Comparison of ENCODE assay signal across 31 cellular contexts in the genomic region with DNA sequence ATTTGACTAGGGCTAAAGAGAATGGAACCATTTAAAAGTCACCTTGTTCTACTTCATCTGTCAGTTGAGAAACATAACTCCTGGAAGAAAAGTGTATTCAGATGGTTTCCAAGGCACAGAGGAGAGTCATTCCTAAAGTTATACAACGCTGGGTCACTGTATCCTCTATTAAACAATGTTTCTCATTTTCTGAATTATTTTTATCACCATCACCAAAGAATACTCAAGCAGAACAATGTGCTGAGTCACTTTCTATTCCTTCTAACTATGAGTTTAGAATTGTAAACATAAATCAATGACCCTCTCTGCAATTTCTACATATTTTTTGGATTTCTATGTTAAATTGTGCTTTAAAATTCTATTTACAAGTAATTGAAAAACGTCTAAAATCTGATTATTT. TPM values are rescaled to one million over a fixed set of nuclear protein-coding genes. Genes with fewer than 3 reads are reported as not detected.
A peak's percentile ranks its signal among the peaks of the same experiment; 100 is the strongest.
DNase-seq lines count a peak whose midpoint lies in the region; ATAC-seq, FAIRE-seq and TF ChIP-seq lines count a peak whose summit lies in the region.
"Had no signal": no experiment of that assay in that cellular context is flagged by ENCODE, and none has a peak within 500 bp of the region (broad histone marks: within the 10 kb centered on the region; RNA-seq: fewer than 3 reads in every experiment).

No MANE protein-coding gene starts in this region.

- H3K36me3 Mint-ChIP-seq in T-helper 17 cell (ENCODE audit: low read depth) = no peaks in the 10 kb centered on the region
- H3K36me3 Mint-ChIP-seq: CD4-positive, CD25-positive, alpha-beta regulatory T cell; memory B cell had no signal

- no peak for ATAC-seq in mucosa of descending colon
- no peak for ATAC-seq in T-helper 17 cell
- no peak for ATAC-seq in HG03457 (IDR thresholded peaks at IDR 0.05; ENCODE audit: unreplicated experiment)
- ATAC-seq: activated naive CD4-positive, alpha-beta T cell treated with anti-CD3 and anti-CD28 coated beads, Interleukin-2, amount 50 U/mL, for 72 hours; activated T-helper 17 cell treated with anti-CD3 and anti-CD28 coated beads, Interleukin-2, amount 50 U/mL, for 72 hours; left cardiac atrium had no signal

- POLR2A ChIA-PET in A673 (lab: Charles Lee; ENCODE audit: low non-redundant PET) = no interaction called here

- no peaks in the 10 kb centered on the region for H3K27me3 Mint-ChIP-seq in T-helper 17 cell
- H3K27me3 Mint-ChIP-seq: activated T-helper 17 cell treated with anti-CD3 and anti-CD28 coated beads, Interleukin-2, amount 50 U/mL, for 72 hours; CD4-positive, CD25-positive, alpha-beta regulatory T cell; memory B cell had no signal

- CTCF ChIA-PET in A673 (lab: Charles Lee) = no interaction called here

- no peaks in the 10 kb centered on the region for H3K9me3 ChIP-seq in BLaER1 treated with 17β-estradiol and CSF1 and Interleukin-3, amounts not matched to agents 10 nM and 100 nM (replicated peaks in 1 of 11)
- H3K9me3 ChIP-seq in mucosa of descending colon (no peaks in the 10 kb centered on the region), A673 (ENCODE audit: low read depth, low read length, poor library complexity, severe bottlenecking) (no peaks in the 10 kb centered on the region), T-helper 17 cell (ENCODE audit: control insufficient read depth, low read length, poor library complexity, severe bottlenecking) (no peaks in the 10 kb centered on the region)
- H3K9me3 ChIP-seq: SK-N-SH, thoracic aorta, vagina had no signal

- no peaks in the 10 kb centered on the region for H3K36me3 ChIP-seq in BLaER1 treated with 17β-estradiol and CSF1 and Interleukin-3, amounts not matched to agents 10 nM and 100 nM
- no peaks in the 10 kb centered on the region for H3K36me3 ChIP-seq in mucosa of descending colon (ENCODE audit: low read depth)
- H3K36me3 ChIP-seq in A673 (ENCODE audit: insufficient read depth, low read length, poor library complexity, severe bottlenecking) = no peaks in the 10 kb centered on the region
- H3K36me3 ChIP-seq: thoracic aorta, vagina had no signal

- no peaks in the 10 kb centered on the region for H4K20me1 ChIP-seq in BLaER1 treated with 17β-estradiol and CSF1 and Interleukin-3, amounts not matched to agents 10 nM and 100 nM

- TF ChIP-seq CTCF in astrocyte of the spinal cord (IDR thresholded peaks at IDR 0.05; ENCODE audit: low read depth, low read length) = no peak
- no peak for TF ChIP-seq CTCF in mucosa of descending colon (IDR thresholded peaks at IDR 0.05)
- no peak for TF ChIP-seq CTCF in A673 (conservative IDR thresholded peaks at IDR 0.05; ENCODE audit: low read depth, low read length)

- H3K4me3 Mint-ChIP-seq in T-helper 17 cell = no peak overlapping the region
- H3K4me3 Mint-ChIP-seq: activated T-helper 17 cell treated with anti-CD3 and anti-CD28 coated beads, Interleukin-2, amount 50 U/mL, for 72 hours; CD4-positive, CD25-positive, alpha-beta regulatory T cell; HFFc6; memory B cell had no signal

- H3K4me2 ChIP-seq in BLaER1 treated with 17β-estradiol and CSF1 and Interleukin-3, amounts not matched to agents 10 nM and 100 nM = peak overlapping the region in 8 of 11 experiments; percentile 8 to 84 (median 70); a peak in 14 of 22 replicates
- H3K4me2 ChIP-seq: SK-N-SH had no signal

- FAIRE-seq in H54 (lab: Jason Lieb, UNC) = peak; percentile 27

- no peak overlapping the region for H3K4me3 ChIP-seq in BLaER1 treated with 17β-estradiol and CSF1 and Interleukin-3, amounts not matched to agents 10 nM and 100 nM
- H3K4me3 ChIP-seq in astrocyte of the spinal cord (ENCODE audit: low read depth, low read length) (no peak overlapping the region), mucosa of descending colon (no peak overlapping the region), A673 (ENCODE audit: low read depth, low read length, poor library complexity, severe bottlenecking) (no peak overlapping the region)
- H3K4me3 ChIP-seq: thoracic aorta, vagina had no signal

- H3K27ac ChIP-seq in BLaER1 treated with 17β-estradiol and CSF1 and Interleukin-3, amounts not matched to agents 10 nM and 100 nM = peak overlapping the region in 10 of 11 experiments; percentile 30 to 86 (median 66); a peak in 20 of 22 replicates
- no peak overlapping the region for H3K27ac ChIP-seq in A673 (ENCODE audit: low read depth, low read length, poor library complexity, severe bottlenecking)
- H3K27ac ChIP-seq: RWPE1, thoracic aorta, vagina had no signal

- no TSS peak for BruUV-seq in A673 (replicated peaks; lab: Mats Ljungman, UMichigan)

- intact Hi-C loops in mucosa of descending colon (cut with DNase I, micrococcal nuclease) = no loop called here
- intact Hi-C loops in A673 (cut with micrococcal nuclease; ENCODE audit: unreplicated experiment) = no loop called here

- no peak for TF ChIP-seq POLR2A in H54 (IDR thresholded peaks at IDR 0.05; ENCODE audit: low read depth, low read length)

- peak overlapping the region in 6 of 11 experiments; percentile 4 to 62 (median 40); a peak in 8 of 22 replicates for H3K9ac ChIP-seq in BLaER1 treated with 17β-estradiol and CSF1 and Interleukin-3, amounts not matched to agents 10 nM and 100 nM
- H3K9ac ChIP-seq: SK-N-SH had no signal

- in situ Hi-C loops in astrocyte of the spinal cord (cut with HindIII; ENCODE audit: low sequenced_read_pairs) = no loop called here

- DNase-seq in H54 (ENCODE audit: insufficient read length, low spot score) (no peak), astrocyte of the spinal cord (ENCODE audit: low read depth, low spot score) (peak; percentile 12), kidney tubule cell (ENCODE audit: low spot score) (peak; percentile 33), mucosa of descending colon (no peak), A673 (ENCODE audit: low spot score) (no peak), T-helper 17 cell (no peak)
- DNase-seq: activated CD4-positive, alpha-beta T cell treated with anti-CD3 and anti-CD28 coated beads for 48 hours; anterior cingulate cortex; CD4-positive, CD25-positive, alpha-beta regulatory T cell; cerebellar nuclear complex; dorsolateral prefrontal cortex; EL; head of caudate nucleus; HFFc6; left cardiac atrium; MV-4-11; NCI-H2171 treated with DMSO at 0.1 percent for 48 hours; NCI-H524 treated with DMSO at 0.1 percent for 48 hours; SK-N-SH; stimulated activated CD4-positive, alpha-beta T cell treated with anti-CD3 and anti-CD28 coated beads, Interleukin-4, amount 100 ng/mL, for 1 hour; stimulated activated naive CD4-positive, alpha-beta T cell had no signal

- peaks cover 0 to 73% (median 27%) of the 10 kb centered on the region in 10 experiments; a peak in 14 of 20 replicates for H3K4me1 ChIP-seq in BLaER1 treated with 17β-estradiol and CSF1 and Interleukin-3, amounts not matched to agents 10 nM and 100 nM
- no peaks in the 10 kb centered on the region for H3K4me1 ChIP-seq in mucosa of descending colon (ENCODE audit: low read depth)
- no peaks in the 10 kb centered on the region for H3K4me1 ChIP-seq in A673 (ENCODE audit: insufficient read depth, low read length, poor library complexity, severe bottlenecking)
- H3K4me1 ChIP-seq: vagina had no signal

- no peak overlapping the region for H3K27ac Mint-ChIP-seq in T-helper 17 cell
- H3K27ac Mint-ChIP-seq: activated naive CD4-positive, alpha-beta T cell treated with anti-CD3 and anti-CD28 coated beads, Interleukin-2, amount 50 U/mL, for 72 hours; activated T-helper 17 cell treated with anti-CD3 and anti-CD28 coated beads, Interleukin-2, amount 50 U/mL, for 72 hours; CD4-positive, CD25-positive, alpha-beta regulatory T cell; HFFc6; memory B cell had no signal

- no peaks in the 10 kb centered on the region for H3K27me3 ChIP-seq in BLaER1 treated with 17β-estradiol and CSF1 and Interleukin-3, amounts not matched to agents 10 nM and 100 nM
- no peaks in the 10 kb centered on the region for H3K27me3 ChIP-seq in A673 (replicated peaks; ENCODE audit: insufficient read depth, low read depth, low read length, poor library complexity)
- H3K27me3 ChIP-seq: dorsolateral prefrontal cortex, vagina had no signal

- peaks cover 16% of the 10 kb centered on the region for H3K4me1 Mint-ChIP-seq in T-helper 17 cell

RNA-seq across cellular contexts. Expression of gene DTHD1, which starts 7.3 kb away (rescaled TPM):
- total RNA-seq in mucosa of descending colon (under 1 TPM; 0.12 to 0.55 (median 0.22) TPM), A673 (2021) (not detected in 2 replicates), T-helper 17 cell (under 1 TPM; 0.22 to 0.52 TPM)
- total RNA-seq: HFFc6, HT1080, myocyte had no signal

RNA-seq across cellular contexts. Expression of gene ARAP2, which starts 44.4 kb away (rescaled TPM):
- 10 to 100 TPM; 21.7 to 27.9 (median 22.5) TPM for total RNA-seq in mucosa of descending colon
- total RNA-seq in A673 (2021) = 0.06 and 0.20 TPM in 2 replicates
- total RNA-seq in T-helper 17 cell = 100 to 1,000 TPM in 1 of 2 donors, 10 to 100 TPM in 1; 82.4 to 104 TPM
- total RNA-seq: HFFc6, myocyte had no signal

Comparison
In these comparisons a context has a peak if more than half of its experiments do, and no peak if none do; other contexts are left out.
1. DNase-seq: peak in astrocyte of the spinal cord (single experiment) and kidney tubule cell (single experiment); none in H54 (single experiment), mucosa of descending colon (0 of 3), A673 (single experiment) and T-helper 17 cell (0 of 3).
2. RNA of gene ARAP2, which starts 44.4 kb away (total RNA-seq): 82.4 to 104 TPM in T-helper 17 cell and 21.7 to 27.9 TPM in mucosa of descending colon; 0.06 to 0.20 TPM in A673; every median in the first group is over 10 times any median in the second.